1 cellular context compared by ENCODE assay signal in the genomic region with DNA sequence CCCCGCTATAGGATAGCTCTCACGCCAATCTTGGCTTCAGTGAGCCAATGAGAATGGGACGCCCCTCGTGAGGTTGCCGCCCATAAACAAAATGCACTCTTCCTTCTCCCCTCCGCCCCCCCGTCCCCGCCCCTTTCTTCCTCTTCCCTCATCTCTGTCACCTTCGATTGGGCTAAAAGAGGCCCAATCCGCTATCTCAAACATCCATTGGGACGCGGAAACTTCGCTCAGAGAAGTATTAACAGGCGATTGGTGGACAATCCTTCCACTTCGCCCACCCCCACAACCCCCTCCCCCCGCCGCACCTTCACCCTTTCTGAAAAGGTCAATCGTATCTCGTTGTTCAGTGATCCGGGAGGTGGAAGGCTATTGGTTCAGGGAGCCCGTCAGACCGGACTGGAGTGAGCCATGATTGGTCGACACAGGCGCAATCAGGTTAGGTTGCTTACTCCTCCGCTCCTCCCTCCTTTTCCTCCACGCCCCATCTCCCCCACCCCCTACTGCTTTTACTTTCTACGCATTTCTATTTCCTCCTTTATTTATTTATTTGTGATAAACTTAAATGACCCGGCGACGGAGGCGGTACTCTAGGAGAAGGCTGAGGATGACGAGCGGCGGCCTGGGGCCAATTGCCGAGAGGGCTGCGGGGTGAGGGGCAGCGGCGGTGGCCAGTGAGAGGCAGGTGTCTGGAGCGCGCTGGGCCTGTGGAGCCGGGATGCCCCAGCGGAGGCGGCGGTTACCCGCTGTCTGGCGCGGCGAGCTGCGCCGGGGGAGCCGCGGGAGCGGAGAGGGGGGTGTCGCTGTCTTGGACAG.
TF ChIP-seq lines count a peak whose summit lies in the region.

No MANE protein-coding gene starts in this region.

TF ChIP-seq in HepG2, 621 proteins besides CTCF, POLR2A, EP300 and RAD21 (continued from another document and continues in another):
- no peak for TF ChIP-seq SP1 (IDR thresholded peaks at IDR 0.05)
- TF ChIP-seq SP1 (CRISPR knock-in tag; IDR thresholded peaks at IDR 0.05), result peak; percentile 68
- TF ChIP-seq ZBTB14 (CRISPR knock-in tag; IDR thresholded peaks at IDR 0.05), result peak; percentile 64; the same call in 1 of the 2 replicates
- TF ChIP-seq, protein P1, sequence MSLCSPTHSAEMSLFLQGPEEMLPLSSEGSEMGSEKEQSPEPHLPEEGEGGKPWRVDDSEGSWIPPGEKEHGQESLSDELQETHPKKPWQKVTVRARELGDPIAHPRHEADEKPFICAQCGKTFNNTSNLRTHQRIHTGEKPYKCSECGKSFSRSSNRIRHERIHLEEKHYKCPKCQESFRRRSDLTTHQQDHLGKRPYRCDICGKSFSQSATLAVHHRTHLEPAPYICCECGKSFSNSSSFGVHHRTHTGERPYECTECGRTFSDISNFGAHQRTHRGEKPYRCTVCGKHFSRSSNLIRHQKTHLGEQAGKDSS (CRISPR knock-in tag; IDR thresholded peaks at IDR 0.05; ENCODE audit: borderline replicate concordance, low read depth), result no peak
- no peak for TF ChIP-seq ZBTB40 (IDR thresholded peaks at IDR 0.05)
- TF ChIP-seq ZBTB40 (CRISPR knock-in tag; IDR thresholded peaks at IDR 0.05), result no peak
- no peak for TF ChIP-seq DMTF1 (CRISPR knock-in tag; IDR thresholded peaks at IDR 0.05)
- TF ChIP-seq ZBTB33 (CRISPR knock-in tag; IDR thresholded peaks at IDR 0.05), result no peak
- TF ChIP-seq ZNF761 (CRISPR knock-in tag; conservative IDR thresholded peaks at IDR 0.05), result no peak
- no peak for TF ChIP-seq TRAFD1 (CRISPR knock-in tag; IDR thresholded peaks at IDR 0.05; ENCODE audit: borderline replicate concordance)
- TF ChIP-seq NCOA2 (CRISPR knock-in tag; IDR thresholded peaks at IDR 0.05), result no peak
- TF ChIP-seq NR2F1 (CRISPR knock-in tag; IDR thresholded peaks at IDR 0.05), result peak in 1 of 2 experiments; percentile 52; a peak in 3 of 4 replicates
- TF ChIP-seq, protein P2, sequence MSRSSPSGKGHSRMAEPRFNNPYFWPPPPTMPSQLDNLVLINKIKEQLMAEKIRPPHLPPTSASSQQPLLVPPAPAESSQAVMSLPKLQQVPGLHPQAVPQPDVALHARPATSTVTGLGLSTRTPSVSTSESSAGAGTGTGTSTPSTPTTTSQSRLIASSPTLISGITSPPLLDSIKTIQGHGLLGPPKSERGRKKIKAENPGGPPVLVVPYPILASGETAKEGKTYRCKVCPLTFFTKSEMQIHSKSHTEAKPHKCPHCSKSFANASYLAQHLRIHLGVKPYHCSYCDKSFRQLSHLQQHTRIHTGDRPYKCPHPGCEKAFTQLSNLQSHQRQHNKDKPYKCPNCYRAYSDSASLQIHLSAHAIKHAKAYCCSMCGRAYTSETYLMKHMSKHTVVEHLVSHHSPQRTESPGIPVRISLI (CRISPR knock-in tag; IDR thresholded peaks at IDR 0.05; ENCODE audit: borderline replicate concordance), result no peak
- 0 out of 2 replicates have a peak, but pooled peaks have one; percentile 29 for TF ChIP-seq ZNF572 (CRISPR knock-in tag; IDR thresholded peaks at IDR 0.05)
- no peak for TF ChIP-seq ZNF562 (CRISPR knock-in tag; IDR thresholded peaks at IDR 0.05; ENCODE audit: borderline replicate concordance)
- no peak for TF ChIP-seq HOXD1 (CRISPR knock-in tag; IDR thresholded peaks at IDR 0.05)
- TF ChIP-seq CEBPZ (IDR thresholded peaks at IDR 0.05; ENCODE audit: low read length), result peak; percentile 60
